Comparison of ENCODE assay signal across 9 cellular contexts in the genomic region with DNA sequence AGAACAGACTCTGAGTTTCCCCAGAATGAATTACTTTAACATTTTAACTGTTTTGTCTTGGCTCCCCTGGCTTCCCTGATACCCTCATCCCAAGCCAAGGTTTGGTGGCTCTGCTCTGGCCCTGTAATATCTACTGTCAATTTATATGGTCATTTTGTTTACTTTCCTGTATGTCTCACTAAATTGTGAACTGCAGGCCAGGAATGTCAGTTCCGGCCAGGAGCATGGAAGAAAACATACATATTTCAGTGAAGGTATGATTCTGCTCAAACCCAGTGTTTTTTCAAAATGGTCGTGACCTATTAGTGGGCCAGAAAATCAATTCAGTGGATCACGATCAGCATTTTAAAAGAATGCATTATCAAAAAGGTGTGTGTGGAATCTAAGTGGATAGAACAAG. TPM values are rescaled to one million over a fixed set of nuclear protein-coding genes. Genes with fewer than 3 reads are reported as not detected.
A peak's percentile ranks its signal among the peaks of the same experiment; 100 is the strongest.
DNase-seq lines count a peak whose midpoint lies in the region; ATAC-seq and TF ChIP-seq lines count a peak whose summit lies in the region.
"Had no signal": no experiment of that assay in that cellular context is flagged by ENCODE, and none has a peak within 500 bp of the region (broad histone marks: within the 10 kb centered on the region; RNA-seq: fewer than 3 reads in every experiment).

No MANE protein-coding gene starts in this region.

- WGBS in gastroesophageal sphincter (ENCODE audit: low coverage in 1 of 2), 2 donors, result 34 to 44% methylated on average over 3 of the region's 3 CpGs

- H3K27me3 Mint-ChIP-seq in activated CD4-positive, alpha-beta memory T cell treated with anti-CD3 and anti-CD28 coated beads, Interleukin-2, amount 10 ng/mL, durations not matched to agents 7 days and 5 days, result no peaks in the 10 kb centered on the region

- TF ChIP-seq EP300 in gastroesophageal sphincter (IDR thresholded peaks at IDR 0.05), result no peak

- H3K4me1 Mint-ChIP-seq in activated CD4-positive, alpha-beta memory T cell treated with anti-CD3 and anti-CD28 coated beads, Interleukin-2, amount 10 ng/mL, durations not matched to agents 7 days and 5 days, result peaks cover 25% of the 10 kb centered on the region
- peaks cover 25% of the 10 kb centered on the region for H3K4me1 Mint-ChIP-seq in stimulated activated effector memory CD8-positive, alpha-beta T cell treated with anti-CD3 and anti-CD28 coated beads, Interleukin-12 subunit alpha, Interleukin-12 subunit beta, amount 100 ng/mL, for 72 hours

- H3K27ac Mint-ChIP-seq in activated CD4-positive, alpha-beta memory T cell treated with anti-CD3 and anti-CD28 coated beads, Interleukin-2, amount 10 ng/mL, durations not matched to agents 7 days and 5 days, result no peak overlapping the region
- peak overlapping the region; percentile 98 for H3K27ac Mint-ChIP-seq in stimulated activated effector memory CD8-positive, alpha-beta T cell treated with anti-CD3 and anti-CD28 coated beads, Interleukin-12 subunit alpha, Interleukin-12 subunit beta, amount 100 ng/mL, for 72 hours

- no peaks in the 10 kb centered on the region for H3K9me3 ChIP-seq in gastroesophageal sphincter

- H3K4me3 Mint-ChIP-seq in activated CD4-positive, alpha-beta memory T cell treated with anti-CD3 and anti-CD28 coated beads, Interleukin-2, amount 10 ng/mL, durations not matched to agents 7 days and 5 days, result peak overlapping the region; percentile 88
- peak overlapping the region; percentile 93 for H3K4me3 Mint-ChIP-seq in stimulated activated effector memory CD8-positive, alpha-beta T cell treated with anti-CD3 and anti-CD28 coated beads, Interleukin-12 subunit alpha, Interleukin-12 subunit beta, amount 100 ng/mL, for 72 hours

- H3K36me3 ChIP-seq in gastroesophageal sphincter, result no peaks in the 10 kb centered on the region

- no peaks in the 10 kb centered on the region for H3K36me3 Mint-ChIP-seq in activated CD4-positive, alpha-beta memory T cell treated with anti-CD3 and anti-CD28 coated beads, Interleukin-2, amount 10 ng/mL, durations not matched to agents 7 days and 5 days (ENCODE audit: low read depth)
- H3K36me3 Mint-ChIP-seq in stimulated activated effector memory CD8-positive, alpha-beta T cell treated with anti-CD3 and anti-CD28 coated beads, Interleukin-12 subunit alpha, Interleukin-12 subunit beta, amount 100 ng/mL, for 72 hours, result peaks cover 6% of the 10 kb centered on the region

- H3K4me1 ChIP-seq in gastroesophageal sphincter, result no peaks in the 10 kb centered on the region

- no peak for ATAC-seq in gastroesophageal sphincter
- no peak for ATAC-seq in stimulated activated effector memory CD8-positive, alpha-beta T cell treated with anti-CD3 and anti-CD28 coated beads, Interleukin-12 subunit alpha, Interleukin-12 subunit beta, amount 100 ng/mL, for 72 hours

- H3K9me3 Mint-ChIP-seq in activated CD4-positive, alpha-beta memory T cell treated with anti-CD3 and anti-CD28 coated beads, Interleukin-2, amount 10 ng/mL, durations not matched to agents 7 days and 5 days, result no peaks in the 10 kb centered on the region
- H3K9me3 Mint-ChIP-seq in stimulated activated effector memory CD8-positive, alpha-beta T cell treated with anti-CD3 and anti-CD28 coated beads, Interleukin-12 subunit alpha, Interleukin-12 subunit beta, amount 100 ng/mL, for 72 hours, result no peaks in the 10 kb centered on the region

- no peaks in the 10 kb centered on the region for H3K27me3 ChIP-seq in gastroesophageal sphincter

- CTCF ChIA-PET in activated CD4-positive, alpha-beta memory T cell treated with anti-CD3 and anti-CD28 coated beads, Interleukin-2, amount 10 ng/mL, durations not matched to agents 7 days and 5 days (lab: Charles Lee), result interaction anchor here (1.5 to 2.1 kb wide), 4 partner anchors 22 to 397 kb away, joined by 3 to 10 read pairs (median 8); no protein-coding TSS in a partner anchor

- H3K27ac ChIP-seq in gastroesophageal sphincter, result peak overlapping the region in 3 of 4 donors; percentile 80 to 91 (median 89)

- no peak for TF ChIP-seq POLR2A in gastroesophageal sphincter (IDR thresholded peaks at IDR 0.05)

- DNase-seq in HFF-Myc (ENCODE audit: extremely low read depth, low read depth), result no peak
- DNase-seq in activated CD4-positive, alpha-beta memory T cell treated with anti-CD3 and anti-CD28 coated beads, Interleukin-2, amount 10 ng/mL, durations not matched to agents 7 days and 5 days, result no peak
- no peak for DNase-seq in stimulated activated effector memory CD8-positive, alpha-beta T cell treated with anti-CD3 and anti-CD28 coated beads, Interleukin-12 subunit alpha, Interleukin-12 subunit beta, amount 100 ng/mL, for 72 hours (ENCODE audit: low spot score in 2 of 2)
- no peak for DNase-seq in D341Med (ENCODE audit: low spot score)
- no peak for DNase-seq in hypothalamus (lab: John Stamatoyannopoulos, UW)
- DNase-seq in NAMALWA (ENCODE audit: low spot score), result no peak
- DNase-seq: NCI-H1048 had no signal

- POLR2A ChIA-PET in activated CD4-positive, alpha-beta memory T cell treated with anti-CD3 and anti-CD28 coated beads, Interleukin-2, amount 10 ng/mL, durations not matched to agents 7 days and 5 days (lab: Charles Lee), result no interaction called here

- peak overlapping the region; percentile 61 for H3K4me3 ChIP-seq in HFF-Myc (replicated peaks; ENCODE audit: low read depth, low read length)
- H3K4me3 ChIP-seq in gastroesophageal sphincter, result peak overlapping the region; percentile 55 to 67

- no peak for TF ChIP-seq CTCF in HFF-Myc (IDR thresholded peaks at IDR 0.05; ENCODE audit: low read depth, low read length, missing control alignments)
- TF ChIP-seq CTCF in gastroesophageal sphincter (IDR thresholded peaks at IDR 0.05), result no peak

RNA-seq across cellular contexts. Expression of gene RPGR, which starts 1.2 kb away (rescaled TPM):
- 1 to 10 TPM; 4.5 to 5.9 TPM for total RNA-seq in activated CD4-positive, alpha-beta memory T cell treated with anti-CD3 and anti-CD28 coated beads, Interleukin-2, amount 10 ng/mL, durations not matched to agents 7 days and 5 days
- 10 to 100 TPM; 12.7 to 25.4 (median 20.0) TPM for total RNA-seq in gastroesophageal sphincter

RNA-seq across cellular contexts. Expression of gene OTC, which starts 26.3 kb away (rescaled TPM):
- total RNA-seq in activated CD4-positive, alpha-beta memory T cell treated with anti-CD3 and anti-CD28 coated beads, Interleukin-2, amount 10 ng/mL, durations not matched to agents 7 days and 5 days, result not detected
- total RNA-seq in gastroesophageal sphincter, result under 1 TPM in 2 of 4 donors, not detected in 2; 0.67 to 0.94 TPM
- total RNA-seq: renal cortical epithelial cell had no signal
